16 cellular contexts compared by ENCODE assay signal in the genomic region with DNA sequence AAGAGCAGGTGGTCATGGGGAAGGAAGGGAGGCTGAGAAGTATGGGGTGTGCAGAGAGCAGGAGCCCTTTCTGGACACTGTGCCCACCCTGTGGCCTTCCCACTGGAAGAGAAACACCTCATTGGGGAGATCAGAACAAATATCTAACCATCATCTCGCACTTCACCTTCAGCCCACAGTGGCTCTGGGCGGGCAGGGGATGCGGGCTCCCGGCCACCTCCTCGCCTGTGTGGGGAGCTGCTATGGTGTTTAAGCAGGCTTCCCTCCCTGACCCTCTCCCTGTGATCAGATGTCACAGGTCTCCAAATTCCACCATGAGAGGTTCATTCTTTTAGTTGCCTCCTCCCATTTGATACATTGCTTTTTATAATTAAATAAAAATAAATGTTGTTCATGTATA.
"Had no signal": no experiment of that assay in that cellular context is flagged by ENCODE, and none has a peak within 500 bp of the region (broad histone marks: within the 10 kb centered on the region; RNA-seq: fewer than 3 reads in every experiment).

No MANE protein-coding gene starts in this region.

- H3K4me3 Mint-ChIP-seq: naive thymus-derived CD4-positive, alpha-beta T cell; nephron progenitor cell had no signal

- H3K4me2 ChIP-seq: hepatocyte had no signal

- H3K27me3 ChIP-seq: uterus had no signal

- DNase-seq: effector memory CD4-positive, alpha-beta T cell; erythroblast; foreskin melanocyte; left colon; mammary epithelial cell; nephron progenitor cell; small intestine; stimulated activated CD4-positive, alpha-beta T cell treated with anti-CD3 and anti-CD28 coated beads, Interleukin-12 subunit alpha, Interleukin-12 subunit beta, amount 100 ng/mL, for 4 hours; stimulated activated naive CD4-positive, alpha-beta T cell; stomach; substantia nigra; trophoblast cell; uterus had no signal

- H3K4me3 ChIP-seq: hepatocyte, stomach, uterus had no signal

- H3K36me3 Mint-ChIP-seq: naive thymus-derived CD4-positive, alpha-beta T cell had no signal

- H3K27ac ChIP-seq: hepatocyte, neutrophil, stomach had no signal

- H3K9me3 ChIP-seq: neutrophil, stomach, uterus had no signal

- ATAC-seq: left colon; naive thymus-derived CD4-positive, alpha-beta T cell had no signal

- H3K4me1 ChIP-seq: uterus had no signal

- H3K36me3 ChIP-seq: neutrophil, stomach, uterus had no signal

- H3K27ac Mint-ChIP-seq: nephron progenitor cell had no signal

- H3K9me3 Mint-ChIP-seq: naive thymus-derived CD4-positive, alpha-beta T cell; nephron progenitor cell had no signal

- H3K79me2 ChIP-seq: hepatocyte had no signal

- H2AFZ ChIP-seq: hepatocyte had no signal
